ENCODE assay signal across 25 cellular contexts in genomic region chr1:216190438-216190837, GRCh38.
DNase-seq lines count a peak whose midpoint lies in the region; FAIRE-seq and TF ChIP-seq lines count a peak whose summit lies in the region.
"Had no signal": no experiment of that assay in that cellular context is flagged by ENCODE, and none has a peak within 500 bp of the region (broad histone marks: within the 10 kb centered on the region; RNA-seq: fewer than 3 reads in every experiment).

No MANE protein-coding gene starts in this region.

- no peaks in the 10 kb centered on the region for H3K36me3 Mint-ChIP-seq in HFFc6 (ENCODE audit: low read depth)
- H3K36me3 Mint-ChIP-seq in type B pancreatic cell = no peaks in the 10 kb centered on the region
- H3K36me3 Mint-ChIP-seq: CD4-positive, CD25-positive, alpha-beta regulatory T cell; CD8-positive, alpha-beta T cell had no signal

- no peak overlapping the region for H3K56ac ChIP-seq in mesendoderm (ENCODE audit: low read length)

- H3K79me2 ChIP-seq in SK-N-SH (ENCODE audit: insufficient read depth) (no peaks in the 10 kb centered on the region), mesendoderm (ENCODE audit: control insufficient read depth, insufficient read depth, low read length) (no peaks in the 10 kb centered on the region)

- no peaks in the 10 kb centered on the region for H4K20me1 ChIP-seq in SK-N-SH (ENCODE audit: insufficient read depth)
- H4K20me1 ChIP-seq: BLaER1 had no signal

- H3K4me3 Mint-ChIP-seq in HFFc6 (peak overlapping the region; percentile 55; the same call in 1 of the 2 replicates), type B pancreatic cell (no peak overlapping the region)
- H3K4me3 Mint-ChIP-seq: B cell; CD4-positive, CD25-positive, alpha-beta regulatory T cell; CD8-positive, alpha-beta T cell had no signal

- H3K4me1 ChIP-seq in SK-N-SH (ENCODE audit: control insufficient read depth in 1 of 2, insufficient read depth in 2 of 2, low read depth in 1 of 2, low read length in 1 of 2) (peaks cover 0 to 6% of the 10 kb centered on the region in 2 experiments; a peak in 1 of 4 replicates), mesendoderm (ENCODE audit: control insufficient read depth, low read depth, low read length) (no peaks in the 10 kb centered on the region)
- H3K4me1 ChIP-seq: BLaER1 had no signal

- H3K9ac ChIP-seq in SK-N-SH (no peak overlapping the region), mesendoderm (ENCODE audit: low read length) (no peak overlapping the region)
- H3K9ac ChIP-seq: BLaER1, GM23248 had no signal

- no peak overlapping the region for H3K4me3 ChIP-seq in SK-N-SH (ENCODE audit: low read depth in 2 of 2, low read length in 1 of 2)
- H3K4me3 ChIP-seq in mesendoderm (ENCODE audit: low read length) = no peak overlapping the region
- H3K4me3 ChIP-seq in coronary artery = no peak overlapping the region
- H3K4me3 ChIP-seq: BLaER1, GM12878, GM23248 had no signal

- H3K18ac ChIP-seq in mesendoderm (ENCODE audit: low read length) = no peak overlapping the region

- POLR2A ChIA-PET in SK-N-SH (lab: Yijun Ruan, JAX) = no interaction called here

- peak in 1 of 2 experiments; percentile 89; a peak in 2 of 4 replicates for TF ChIP-seq EP300 in SK-N-SH (IDR thresholded peaks at IDR 0.05; ENCODE audit: borderline replicate concordance in 1 of 2, low read depth in 1 of 2, low read length in 1 of 2)

- 20% methylated on average over 4 of the region's 4 CpGs for WGBS in SK-N-SH (ENCODE audit: low lambda C conversion rate)
- no CpG with 5 or more reads among the region's 4 CpGs for WGBS in mesendoderm (ENCODE audit: extremely low coverage, insufficient coverage, low lambda C conversion rate)

- no peaks in the 10 kb centered on the region for H3K27me3 ChIP-seq in SK-N-SH (ENCODE audit: insufficient read depth)
- H3K27me3 ChIP-seq in mesendoderm (ENCODE audit: insufficient read depth, low read length, poor library complexity) = no peaks in the 10 kb centered on the region
- H3K27me3 ChIP-seq: BLaER1 had no signal

- H3K4me1 Mint-ChIP-seq in HFFc6 (ENCODE audit: low read depth) (peaks cover 13% of the 10 kb centered on the region), type B pancreatic cell (ENCODE audit: unreplicated experiment) (peaks cover 11% of the 10 kb centered on the region)
- H3K4me1 Mint-ChIP-seq: B cell; CD4-positive, CD25-positive, alpha-beta regulatory T cell had no signal

- CTCF ChIA-PET in SK-N-SH (lab: Yijun Ruan, JAX) = interaction anchor here (0.5 to 3.5 kb wide), 3 partner anchors 30 to 423 kb away, joined by 3 to 15 read pairs (median 3); no protein-coding TSS in a partner anchor

- peak; percentile 64 for FAIRE-seq in D721Med (lab: Jason Lieb, UNC)
- FAIRE-seq: A204.1, GM12878, GM19239, H1 had no signal

- H2AFZ ChIP-seq in SK-N-SH (ENCODE audit: low read depth) = no peak overlapping the region
- H2AFZ ChIP-seq: GM23248 had no signal

- H3K36me3 ChIP-seq in SK-N-SH (replicated peaks in 1 of 2; ENCODE audit: control insufficient read depth in 1 of 2, insufficient read depth in 2 of 2, low read length in 1 of 2) (no peaks in the 10 kb centered on the region), mesendoderm (ENCODE audit: control insufficient read depth, insufficient read depth, low read length) (no peaks in the 10 kb centered on the region)
- H3K36me3 ChIP-seq: BLaER1 had no signal

- H3K27me3 Mint-ChIP-seq in HFFc6 (ENCODE audit: insufficient read depth) (peaks cover 3% of the 10 kb centered on the region; the same call in 1 of the 2 replicates), type B pancreatic cell (peaks cover 7% of the 10 kb centered on the region)
- H3K27me3 Mint-ChIP-seq: B cell; CD4-positive, CD25-positive, alpha-beta regulatory T cell had no signal

- H3K4me2 ChIP-seq in SK-N-SH (no peak overlapping the region), mesendoderm (ENCODE audit: low read length) (no peak overlapping the region)
- H3K4me2 ChIP-seq: BLaER1 had no signal

- H3F3A ChIP-seq in SK-N-SH (replicated peaks; ENCODE audit: insufficient read depth) = no peaks in the 10 kb centered on the region

- no peak for TF ChIP-seq CTCF in D721Med (IDR thresholded peaks at IDR 0.05; ENCODE audit: insufficient read depth, missing control alignments)
- TF ChIP-seq CTCF in HFFc6 (IDR thresholded peaks at IDR 0.05) = no peak
- no peak for TF ChIP-seq CTCF in SK-N-SH (IDR thresholded peaks at IDR 0.05)
- no peak for TF ChIP-seq CTCF in coronary artery (IDR thresholded peaks at IDR 0.05)
- TF ChIP-seq CTCF in type B pancreatic cell (conservative IDR thresholded peaks at IDR 0.05) = no peak

- H4K8ac ChIP-seq in mesendoderm (ENCODE audit: low read depth, low read length) = no peak overlapping the region

- H3K23ac ChIP-seq in mesendoderm (ENCODE audit: low read length) = no peak overlapping the region

- no peaks in the 10 kb centered on the region for H3K9me2 ChIP-seq in SK-N-SH

- H2BK5ac ChIP-seq in mesendoderm (ENCODE audit: low read length) = no peak overlapping the region

- H3K9me3 Mint-ChIP-seq in HFFc6 = no peaks in the 10 kb centered on the region
- no peaks in the 10 kb centered on the region for H3K9me3 Mint-ChIP-seq in type B pancreatic cell

- no peaks in the 10 kb centered on the region for H3K9me3 ChIP-seq in SK-N-SH
- H3K9me3 ChIP-seq: BLaER1, Caco-2 had no signal

- H2BK120ac ChIP-seq in mesendoderm (ENCODE audit: low read depth, low read length) = no peak overlapping the region

- H3K27ac Mint-ChIP-seq in HFFc6 (no peak overlapping the region), type B pancreatic cell (no peak overlapping the region)
- H3K27ac Mint-ChIP-seq: B cell; CD4-positive, CD25-positive, alpha-beta regulatory T cell; CD8-positive, alpha-beta T cell had no signal

- H4K5ac ChIP-seq in mesendoderm (ENCODE audit: low read length) = no peak overlapping the region

- no peak overlapping the region for H3K4ac ChIP-seq in mesendoderm (ENCODE audit: low read depth, low read length)

- H2AK5ac ChIP-seq in mesendoderm (ENCODE audit: low read length) = no peak overlapping the region

- H3K79me1 ChIP-seq in mesendoderm (ENCODE audit: low read length) = no peaks in the 10 kb centered on the region

- H2BK15ac ChIP-seq in mesendoderm (replicated peaks; ENCODE audit: low read depth) = no peak overlapping the region

- TF ChIP-seq RAD21 in SK-N-SH (IDR thresholded peaks at IDR 0.05; ENCODE audit: low read length) = peak; percentile 18; the same call in 1 of the 2 replicates

- DNase-seq in D721Med (ENCODE audit: insufficient read length, low spot score) (no peak), HFFc6 (no peak), SK-N-SH (peak; percentile 30), mesendoderm (peak; percentile 16), NCI-H146 treated with DMSO at 0.1 percent for 48 hours (lab: John Stamatoyannopoulos, UW; ENCODE audit: unreplicated experiment) (no peak), coronary artery (ENCODE audit: low spot score) (no peak), type B pancreatic cell (ENCODE audit: extremely low spot score, unreplicated experiment) (no peak)
- DNase-seq: Caco-2; CD4-positive, CD25-positive, alpha-beta regulatory T cell; CD8-positive, alpha-beta T cell; DMS 273 treated with DMSO at 0.1 percent for 48 hours; DMS79; EL; GDM1; GM23248; H7; HCEC 1CT had no signal

- H3K27ac ChIP-seq in SK-N-SH (ENCODE audit: low read depth in 2 of 2, low read length in 1 of 2) (peak overlapping the region in 1 of 2 experiments; percentile 40; a peak in 1 of 4 replicates), mesendoderm (ENCODE audit: low read depth, low read length) (no peak overlapping the region), coronary artery (no peak overlapping the region)
- H3K27ac ChIP-seq: 22Rv1, BLaER1, C4-2B, GM23248 had no signal

TF ChIP-seq in SK-N-SH, 30 proteins besides CTCF, POLR2A, EP300 and RAD21:
- TF ChIP-seq CHD2 (IDR thresholded peaks at IDR 0.05; ENCODE audit: low read length, partially characterized antibody) = peak; percentile 17
- peak; percentile 66; the same call in 1 of the 2 replicates for TF ChIP-seq FOXJ3 (CRISPR knock-in tag; IDR thresholded peaks at IDR 0.05)
- TF ChIP-seq NFIC (IDR thresholded peaks at IDR 0.05; ENCODE audit: borderline replicate concordance) = 0 out of 2 replicates have a peak, but pooled peaks have one; percentile 10
- no peak for TF ChIP-seq ZBTB33 (IDR thresholded peaks at IDR 0.05; ENCODE audit: borderline replicate concordance, low read depth)
- peak; percentile 88 for TF ChIP-seq GATA2 (CRISPR knock-in tag; IDR thresholded peaks at IDR 0.05)
- no peak for TF ChIP-seq JUND (IDR thresholded peaks at IDR 0.05)
- TF ChIP-seq RCOR1 (IDR thresholded peaks at IDR 0.05; ENCODE audit: low read length) = peak; percentile 75; the same call in 1 of the 2 replicates
- peak; percentile 8; the same call in 1 of the 2 replicates for TF ChIP-seq MXI1 (IDR thresholded peaks at IDR 0.05; ENCODE audit: low read depth, low read length)
- peak; percentile 25; the same call in 1 of the 2 replicates for TF ChIP-seq TCF12 (IDR thresholded peaks at IDR 0.05)

Comparison
In these comparisons a context has a peak if more than half of its experiments do, and no peak if none do; other contexts are left out.
1. DNase-seq: peak in SK-N-SH (single experiment) and mesendoderm (single experiment); none in D721Med (single experiment), HFFc6 (single experiment), NCI-H146 treated with DMSO at 0.1 percent for 48 hours (single experiment), coronary artery (single experiment) and type B pancreatic cell (single experiment).